In the genomic region with DNA sequence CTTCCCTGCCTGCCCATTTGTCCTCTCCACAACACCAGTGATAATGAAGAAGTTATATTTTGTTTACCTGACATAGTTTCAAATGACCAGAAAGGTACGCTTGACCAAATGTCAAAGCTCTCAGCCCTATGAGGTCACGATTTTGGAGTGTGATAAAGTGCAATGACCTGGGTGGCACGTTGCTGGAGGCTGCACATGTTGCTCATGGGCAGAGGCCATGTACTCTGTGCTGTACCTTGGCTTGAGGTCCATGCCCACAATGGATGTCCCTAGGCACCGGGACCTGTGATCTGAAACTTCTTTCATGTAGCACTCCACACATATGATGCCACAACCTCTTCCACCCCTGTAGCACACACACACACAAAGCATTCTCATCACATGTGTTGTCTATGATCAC, we compare ENCODE assay signal across 17 cellular contexts.
"Had no signal": no experiment of that assay in that cellular context is flagged by ENCODE, and none has a peak within 500 bp of the region (broad histone marks: within the 10 kb centered on the region; RNA-seq: fewer than 3 reads in every experiment).

No MANE protein-coding gene starts in this region.

- H3K36me3 Mint-ChIP-seq: activated CD8-positive, alpha-beta memory T cell treated with anti-CD3 and anti-CD28 coated beads, Interleukin-2, amount 10 ng/mL, durations not matched to agents 7 days and 5 days; activated naive CD8-positive, alpha-beta T cell treated with anti-CD3 and anti-CD28 coated beads for 36 hours; natural killer cell had no signal

- H3K9me3 ChIP-seq: colonic mucosa, pancreas, thyroid gland had no signal

- H3K27ac ChIP-seq: colonic mucosa, pancreas, thyroid gland had no signal

- ATAC-seq: activated CD8-positive, alpha-beta memory T cell treated with anti-CD3 and anti-CD28 coated beads, Interleukin-2, amount 10 ng/mL, durations not matched to agents 7 days and 5 days; activated T-helper 17 cell treated with anti-CD3 and anti-CD28 coated beads, Interleukin-2, amount 50 U/mL, for 72 hours; natural killer cell; pancreas had no signal

- H3K4me3 Mint-ChIP-seq: activated CD4-positive, alpha-beta memory T cell treated with anti-CD3 and anti-CD28 coated beads, Interleukin-2, amount 10 ng/mL, durations not matched to agents 7 days and 5 days; activated CD8-positive, alpha-beta memory T cell treated with anti-CD3 and anti-CD28 coated beads, Interleukin-2, amount 10 ng/mL, durations not matched to agents 7 days and 5 days; activated naive CD8-positive, alpha-beta T cell treated with anti-CD3 and anti-CD28 coated beads for 36 hours; activated T-helper 17 cell treated with anti-CD3 and anti-CD28 coated beads, Interleukin-2, amount 50 U/mL, for 72 hours; natural killer cell had no signal

- H3K4me3 ChIP-seq: colonic mucosa, pancreas, thyroid gland had no signal

- H3K36me3 ChIP-seq: colonic mucosa, pancreas, thyroid gland had no signal

- H3K4me1 Mint-ChIP-seq: activated CD4-positive, alpha-beta memory T cell treated with anti-CD3 and anti-CD28 coated beads, Interleukin-2, amount 10 ng/mL, durations not matched to agents 7 days and 5 days; activated CD8-positive, alpha-beta memory T cell treated with anti-CD3 and anti-CD28 coated beads, Interleukin-2, amount 10 ng/mL, durations not matched to agents 7 days and 5 days; activated naive CD8-positive, alpha-beta T cell treated with anti-CD3 and anti-CD28 coated beads for 36 hours; activated T-helper 17 cell treated with anti-CD3 and anti-CD28 coated beads, Interleukin-2, amount 50 U/mL, for 72 hours; natural killer cell had no signal

- DNase-seq: activated CD4-positive, alpha-beta memory T cell treated with anti-CD3 and anti-CD28 coated beads, Interleukin-2, amount 10 ng/mL, durations not matched to agents 7 days and 5 days; activated CD4-positive, alpha-beta T cell treated with anti-CD3 and anti-CD28 coated beads for 48 hours; activated CD4-positive, CD25-positive, alpha-beta regulatory T cell; activated CD8-positive, alpha-beta memory T cell treated with anti-CD3 and anti-CD28 coated beads, Interleukin-2, amount 10 ng/mL, durations not matched to agents 7 days and 5 days; activated naive CD4-positive, alpha-beta T cell; activated naive CD8-positive, alpha-beta T cell treated with anti-CD3 and anti-CD28 coated beads for 36 hours; amniotic stem cell; caudate nucleus; colonic mucosa; natural killer cell; pancreas; stimulated activated CD4-positive, alpha-beta T cell treated with anti-CD3 and anti-CD28 coated beads, Interleukin-2, amount 100 ng/mL, for 24 hours; stimulated activated naive CD4-positive, alpha-beta T cell treated with Interleukin-2 at 50 U/mL for 16 hours; T-helper 1 cell; T1000; thyroid gland had no signal

- H3K27me3 ChIP-seq: colonic mucosa, thyroid gland had no signal

- H3K27ac Mint-ChIP-seq: activated CD4-positive, alpha-beta memory T cell treated with anti-CD3 and anti-CD28 coated beads, Interleukin-2, amount 10 ng/mL, durations not matched to agents 7 days and 5 days; activated CD8-positive, alpha-beta memory T cell treated with anti-CD3 and anti-CD28 coated beads, Interleukin-2, amount 10 ng/mL, durations not matched to agents 7 days and 5 days; activated naive CD8-positive, alpha-beta T cell treated with anti-CD3 and anti-CD28 coated beads for 36 hours; activated T-helper 17 cell treated with anti-CD3 and anti-CD28 coated beads, Interleukin-2, amount 50 U/mL, for 72 hours; natural killer cell had no signal

- H3K9me3 Mint-ChIP-seq: activated CD4-positive, alpha-beta memory T cell treated with anti-CD3 and anti-CD28 coated beads, Interleukin-2, amount 10 ng/mL, durations not matched to agents 7 days and 5 days; activated naive CD8-positive, alpha-beta T cell treated with anti-CD3 and anti-CD28 coated beads for 36 hours; activated T-helper 17 cell treated with anti-CD3 and anti-CD28 coated beads, Interleukin-2, amount 50 U/mL, for 72 hours; natural killer cell had no signal

- H3K4me1 ChIP-seq: colonic mucosa, pancreas, thyroid gland had no signal
